ENCODE assay signal across 8 cellular contexts in the genomic region with DNA sequence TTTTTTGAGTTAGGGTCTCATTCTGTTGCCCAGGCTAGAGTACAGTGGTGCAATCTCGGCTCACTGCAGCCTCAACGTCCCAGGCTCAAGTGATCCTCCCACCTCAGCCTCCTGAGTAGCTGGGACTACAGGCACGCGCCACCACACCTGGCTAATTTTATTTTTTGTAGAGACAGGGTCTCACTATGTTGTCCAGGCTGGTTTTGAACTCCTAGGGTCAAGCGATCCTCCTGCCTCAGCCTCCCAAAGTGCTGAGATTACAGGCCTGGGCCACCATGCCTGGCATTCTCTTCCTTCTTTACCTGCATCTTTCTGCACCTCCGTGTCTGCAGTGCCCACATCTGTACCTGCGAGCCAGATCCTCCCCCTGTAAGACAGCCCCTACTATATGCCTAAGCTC. TPM values are rescaled to one million over a fixed set of nuclear protein-coding genes. Genes with fewer than 3 reads are reported as not detected.
DNase-seq lines count a peak whose midpoint lies in the region; ATAC-seq and TF ChIP-seq lines count a peak whose summit lies in the region.
"Not testable (repeated sequence)": the region's sequence is repeated elsewhere in the genome, so short reads cannot be mapped to it uniquely, and the experiment has no call there.

No MANE protein-coding gene starts in this region.

- POLR2A ChIA-PET in CD4-positive, alpha-beta T cell (lab: Charles Lee); T-cell (lab: Charles Lee); activated CD8-positive, alpha-beta T cell treated with anti-CD3 and anti-CD28 coated beads for 36 hours (lab: Charles Lee): not testable (repeated sequence)

- H3K27me3 ChIP-seq in CD4-positive, alpha-beta T cell (ENCODE audit: control insufficient read depth, insufficient read depth, low read length): not testable (repeated sequence)

- not testable (repeated sequence) for H3K36me3 Mint-ChIP-seq in CD4-positive, alpha-beta T cell (ENCODE audit: low read depth); T-cell; activated CD8-positive, alpha-beta T cell treated with anti-CD3 and anti-CD28 coated beads for 36 hours (ENCODE audit: low read depth); activated naive CD4-positive, alpha-beta T cell treated with anti-CD3 and anti-CD28 coated beads, Interleukin-2, amount 50 U/mL, for 24 hours; central memory CD8-positive, alpha-beta T cell (ENCODE audit: insufficient read depth); memory B cell; nephron progenitor cell (ENCODE audit: low read depth); stimulated activated naive CD8-positive, alpha-beta T cell treated with anti-CD3 and anti-CD28 coated beads, Interleukin-15, Interleukin-2, amounts not matched to agents 100 ng/mL and 50 ng/mL, for 24 hours (ENCODE audit: low read depth)

- intact Hi-C loops in CD4-positive, alpha-beta T cell (cut with DNase I, micrococcal nuclease); activated CD8-positive, alpha-beta T cell treated with anti-CD3 and anti-CD28 coated beads for 36 hours (cut with micrococcal nuclease): not testable (repeated sequence)

- not testable (repeated sequence) for ATAC-seq in CD4-positive, alpha-beta T cell (ENCODE audit: poor library complexity); T-cell (replicated peaks in 1 of 4); activated CD8-positive, alpha-beta T cell treated with anti-CD3 and anti-CD28 coated beads for 36 hours; central memory CD8-positive, alpha-beta T cell (replicated peaks; ENCODE audit: extremely low read depth, poor library complexity, severe bottlenecking); memory B cell (ENCODE audit: low read depth)

- not testable (repeated sequence) for H3K27ac ChIP-seq in CD4-positive, alpha-beta T cell (ENCODE audit: low read depth, low read length)

- H3K4me3 Mint-ChIP-seq in CD4-positive, alpha-beta T cell: peak overlapping the region; percentile 87
- peak overlapping the region; percentile 64 to 81 (median 76) for H3K4me3 Mint-ChIP-seq in T-cell
- H3K4me3 Mint-ChIP-seq in activated CD8-positive, alpha-beta T cell treated with anti-CD3 and anti-CD28 coated beads for 36 hours: peak overlapping the region; percentile 62
- peak overlapping the region; percentile 80 for H3K4me3 Mint-ChIP-seq in activated naive CD4-positive, alpha-beta T cell treated with anti-CD3 and anti-CD28 coated beads, Interleukin-2, amount 50 U/mL, for 24 hours
- peak overlapping the region; percentile 49 for H3K4me3 Mint-ChIP-seq in central memory CD8-positive, alpha-beta T cell
- H3K4me3 Mint-ChIP-seq in memory B cell: peak overlapping the region; percentile 38
- H3K4me3 Mint-ChIP-seq in nephron progenitor cell: peak overlapping the region; percentile 82
- H3K4me3 Mint-ChIP-seq in stimulated activated naive CD8-positive, alpha-beta T cell treated with anti-CD3 and anti-CD28 coated beads, Interleukin-15, Interleukin-2, amounts not matched to agents 100 ng/mL and 50 ng/mL, for 24 hours: peak overlapping the region; percentile 65

- peaks cover 36% of the 10 kb centered on the region for H3K27me3 Mint-ChIP-seq in CD4-positive, alpha-beta T cell
- H3K27me3 Mint-ChIP-seq in T-cell (peaks cover 11 to 49% of the 10 kb centered on the region in 2 donors), memory B cell (peaks cover 28% of the 10 kb centered on the region), nephron progenitor cell (ENCODE audit: low read depth, poor library complexity) (peaks cover 43% of the 10 kb centered on the region)
- H3K27me3 Mint-ChIP-seq in activated CD8-positive, alpha-beta T cell treated with anti-CD3 and anti-CD28 coated beads for 36 hours: peaks cover 23% of the 10 kb centered on the region
- H3K27me3 Mint-ChIP-seq in activated naive CD4-positive, alpha-beta T cell treated with anti-CD3 and anti-CD28 coated beads, Interleukin-2, amount 50 U/mL, for 24 hours: not testable (repeated sequence)
- peaks cover 72% of the 10 kb centered on the region for H3K27me3 Mint-ChIP-seq in central memory CD8-positive, alpha-beta T cell
- H3K27me3 Mint-ChIP-seq in stimulated activated naive CD8-positive, alpha-beta T cell treated with anti-CD3 and anti-CD28 coated beads, Interleukin-15, Interleukin-2, amounts not matched to agents 100 ng/mL and 50 ng/mL, for 24 hours: peaks cover 28% of the 10 kb centered on the region

- H3K9me3 ChIP-seq in CD4-positive, alpha-beta T cell (ENCODE audit: control insufficient read depth, low read length): not testable (repeated sequence)

- TF ChIP-seq CTCF in CD4-positive, alpha-beta T cell (IDR thresholded peaks at IDR 0.05); activated CD8-positive, alpha-beta T cell treated with anti-CD3 and anti-CD28 coated beads for 36 hours (IDR thresholded peaks at IDR 0.05); nephron progenitor cell (IDR thresholded peaks at IDR 0.05): not testable (repeated sequence)

- H3K27ac Mint-ChIP-seq in CD4-positive, alpha-beta T cell; activated CD8-positive, alpha-beta T cell treated with anti-CD3 and anti-CD28 coated beads for 36 hours; memory B cell; nephron progenitor cell; stimulated activated naive CD8-positive, alpha-beta T cell treated with anti-CD3 and anti-CD28 coated beads, Interleukin-15, Interleukin-2, amounts not matched to agents 100 ng/mL and 50 ng/mL, for 24 hours: not testable (repeated sequence)
- peak overlapping the region in 1 of 2 donors; percentile 44 for H3K27ac Mint-ChIP-seq in T-cell
- H3K27ac Mint-ChIP-seq in activated naive CD4-positive, alpha-beta T cell treated with anti-CD3 and anti-CD28 coated beads, Interleukin-2, amount 50 U/mL, for 24 hours: peak overlapping the region; percentile 23
- peak overlapping the region; percentile 76 for H3K27ac Mint-ChIP-seq in central memory CD8-positive, alpha-beta T cell (ENCODE audit: low read depth)

- CTCF ChIA-PET in CD4-positive, alpha-beta T cell (lab: Charles Lee); T-cell (lab: Charles Lee): not testable (repeated sequence)
- CTCF ChIA-PET in activated CD8-positive, alpha-beta T cell treated with anti-CD3 and anti-CD28 coated beads for 36 hours (lab: Charles Lee): interaction anchor here (1.3 kb wide), 1 partner anchor 11 kb away, joined by 3 read pairs; no protein-coding TSS in a partner anchor

- H3K4me1 Mint-ChIP-seq in CD4-positive, alpha-beta T cell (ENCODE audit: low read depth): peaks cover 23% of the 10 kb centered on the region
- H3K4me1 Mint-ChIP-seq in T-cell (peaks cover 9 to 25% (median 18%) of the 10 kb centered on the region in 3 donors), memory B cell (peaks cover 11% of the 10 kb centered on the region), nephron progenitor cell (peaks cover 18% of the 10 kb centered on the region)
- H3K4me1 Mint-ChIP-seq in activated CD8-positive, alpha-beta T cell treated with anti-CD3 and anti-CD28 coated beads for 36 hours (ENCODE audit: low read depth): peaks cover 13% of the 10 kb centered on the region
- peaks cover 28% of the 10 kb centered on the region for H3K4me1 Mint-ChIP-seq in activated naive CD4-positive, alpha-beta T cell treated with anti-CD3 and anti-CD28 coated beads, Interleukin-2, amount 50 U/mL, for 24 hours
- H3K4me1 Mint-ChIP-seq in central memory CD8-positive, alpha-beta T cell: peaks cover 13% of the 10 kb centered on the region
- peaks cover 17% of the 10 kb centered on the region for H3K4me1 Mint-ChIP-seq in stimulated activated naive CD8-positive, alpha-beta T cell treated with anti-CD3 and anti-CD28 coated beads, Interleukin-15, Interleukin-2, amounts not matched to agents 100 ng/mL and 50 ng/mL, for 24 hours (ENCODE audit: low read depth)

- not testable (repeated sequence) for H3K9me3 Mint-ChIP-seq in CD4-positive, alpha-beta T cell; T-cell; activated CD8-positive, alpha-beta T cell treated with anti-CD3 and anti-CD28 coated beads for 36 hours; activated naive CD4-positive, alpha-beta T cell treated with anti-CD3 and anti-CD28 coated beads, Interleukin-2, amount 50 U/mL, for 24 hours; central memory CD8-positive, alpha-beta T cell; memory B cell; nephron progenitor cell; stimulated activated naive CD8-positive, alpha-beta T cell treated with anti-CD3 and anti-CD28 coated beads, Interleukin-15, Interleukin-2, amounts not matched to agents 100 ng/mL and 50 ng/mL, for 24 hours

- not testable (repeated sequence) for DNase-seq in CD4-positive, alpha-beta T cell; T-cell; activated CD8-positive, alpha-beta T cell treated with anti-CD3 and anti-CD28 coated beads for 36 hours; central memory CD8-positive, alpha-beta T cell (ENCODE audit: low spot score in 2 of 2); memory B cell (ENCODE audit: low spot score in 2 of 2); nephron progenitor cell

RNA-seq across cellular contexts. Expression of a gene that starts 1.4 kb away (rescaled TPM):
- 1 to 10 TPM; 2.9 to 3.1 TPM for total RNA-seq in CD4-positive, alpha-beta T cell
- 1 to 10 TPM; 2.3 to 3.9 (median 3.4) TPM for total RNA-seq in T-cell
- total RNA-seq in activated CD8-positive, alpha-beta T cell treated with anti-CD3 and anti-CD28 coated beads for 36 hours: 1 to 10 TPM; 1.1 to 1.8 TPM

RNA-seq across cellular contexts. Expression of a gene that starts 21.5 kb away (rescaled TPM):
- total RNA-seq in CD4-positive, alpha-beta T cell: 10 to 100 TPM; 54.1 to 55.2 TPM
- total RNA-seq in T-cell: 100 to 1,000 TPM in 2 of 5 donors, 10 to 100 TPM in 3; 73.9 to 110 (median 94.6) TPM
- total RNA-seq in activated CD8-positive, alpha-beta T cell treated with anti-CD3 and anti-CD28 coated beads for 36 hours: 10 to 100 TPM; 25.2 to 27.7 TPM

RNA-seq across cellular contexts. Expression of a gene that starts 26.8 kb away (rescaled TPM):
- total RNA-seq in CD4-positive, alpha-beta T cell: under 1 TPM in 1 of 2 experiments, not detected in 1; 0.11 TPM
- total RNA-seq in T-cell: 1 to 10 TPM in 3 of 5 donors, under 1 TPM in 2; 0.33 to 3.5 (median 1.3) TPM
- 1 to 10 TPM in 1 of 2 experiments, under 1 TPM in 1; 0.45 to 1.3 TPM for total RNA-seq in activated CD8-positive, alpha-beta T cell treated with anti-CD3 and anti-CD28 coated beads for 36 hours

RNA-seq across cellular contexts. Expression of a gene that starts 54.3 kb away (rescaled TPM):
- total RNA-seq in CD4-positive, alpha-beta T cell: 10 to 100 TPM; 40.1 to 41.2 TPM
- 10 to 100 TPM; 34.6 to 43.6 (median 38.2) TPM for total RNA-seq in T-cell
- 10 to 100 TPM; 18.0 to 19.2 TPM for total RNA-seq in activated CD8-positive, alpha-beta T cell treated with anti-CD3 and anti-CD28 coated beads for 36 hours
